ENCODE assay signal across 1 cellular context in genomic region chr16:22625948-22626347, GRCh38.
TF ChIP-seq lines count a peak whose summit lies in the region.

No MANE protein-coding gene starts in this region.

TF ChIP-seq in GM12878, 131 proteins besides CTCF, POLR2A, EP300 and RAD21 (continued from another document):
- TF ChIP-seq SRF (IDR thresholded peaks at IDR 0.05; ENCODE audit: low read depth in 2 of 2, low read length in 2 of 2), result no peak
